ENCODE assay signal across 1 cellular context in genomic region chr1:207309775-207310273, GRCh38.
TF ChIP-seq lines count a peak whose summit lies in the region.

No MANE protein-coding gene starts in this region.

TF ChIP-seq in K562, 482 proteins besides CTCF, POLR2A, EP300 and RAD21 (continued from another document and continues in another):
- TF ChIP-seq PBX2 (CRISPR knock-in tag; IDR thresholded peaks at IDR 0.05; ENCODE audit: low read depth) (no peak), PBX2 (tag; conservative IDR thresholded peaks at IDR 0.05; ENCODE audit: low read depth) (peak; percentile 56), TEAD2 (tag; IDR thresholded peaks at IDR 0.05) (peak; percentile 10; the same call in 1 of the 2 replicates), PYGO2 (tag; IDR thresholded peaks at IDR 0.05) (0 out of 2 replicates have a peak, but pooled peaks have one; percentile 14), ZKSCAN8 (CRISPR knock-in tag; IDR thresholded peaks at IDR 0.05) (peak; percentile 78), NFRKB (IDR thresholded peaks at IDR 0.05; ENCODE audit: low read depth) (peak; percentile 87; the same call in 1 of the 2 replicates), ZNF407 (IDR thresholded peaks at IDR 0.05; ENCODE audit: low read depth) (no peak), RBM39 (optimal IDR thresholded peaks at IDR 0.05; ENCODE audit: low read depth, low read length) (no peak), GATAD2A (IDR thresholded peaks at IDR 0.05) (peak; percentile 84; the same call in 1 of the 2 replicates), SMARCA4 (IDR thresholded peaks at IDR 0.05) (peak; percentile 93), LEF1 (IDR thresholded peaks at IDR 0.05) (peak; percentile 89), DEAF1 (CRISPR knock-in tag; IDR thresholded peaks at IDR 0.05) (no peak), ZNF318 (IDR thresholded peaks at IDR 0.05; ENCODE audit: borderline replicate concordance in 1 of 2, low read depth in 1 of 2) (peak in 1 of 2 experiments; percentile 27; a peak in 2 of 4 replicates), ZNF695 (CRISPR knock-in tag; IDR thresholded peaks at IDR 0.05) (no peak), ZBTB2 (IDR thresholded peaks at IDR 0.05) (peak; percentile 55; the same call in 1 of the 2 replicates), NFIC (IDR thresholded peaks at IDR 0.05) (peak; percentile 30; the same call in 1 of the 2 replicates), ATF1 (CRISPR knock-in tag; IDR thresholded peaks at IDR 0.05) (no peak), ATF1 (tag; IDR thresholded peaks at IDR 0.05) (0 out of 2 replicates have a peak, but pooled peaks have one; percentile 32), ZNF324 (CRISPR knock-in tag; IDR thresholded peaks at IDR 0.05) (no peak), ZNF277 (CRISPR knock-in tag; IDR thresholded peaks at IDR 0.05; ENCODE audit: borderline replicate concordance) (no peak), KDM1A (IDR thresholded peaks at IDR 0.05) (peak; percentile 95 to 96), NCOR1 (IDR thresholded peaks at IDR 0.05) (peak; percentile 65), TSHZ1 (CRISPR knock-in tag; IDR thresholded peaks at IDR 0.05) (peak; percentile 75; the same call in 1 of the 2 replicates)
